34 cellular contexts compared by ENCODE assay signal in genomic region chr20:35518975-35519374, GRCh38. TPM values are rescaled to one million over a fixed set of nuclear protein-coding genes. Genes with fewer than 3 reads are reported as not detected.
"Had no signal": no experiment of that assay in that cellular context is flagged by ENCODE, and none has a peak within 500 bp of the region (broad histone marks: within the 10 kb centered on the region; RNA-seq: fewer than 3 reads in every experiment).

No MANE protein-coding gene starts in this region.

- H3K27ac ChIP-seq: colonic mucosa, epithelial cell of prostate, esophagus squamous epithelium, gastrocnemius medialis, heart right ventricle, left lung, lower lobe of right lung had no signal

- FAIRE-seq: endometrium, islet of Langerhans, keratinocyte had no signal

- H3K27me3 ChIP-seq: colonic mucosa, esophagus squamous epithelium, gastrocnemius medialis, heart right ventricle, left lung had no signal

- ATAC-seq: effector memory CD8-positive, alpha-beta T cell; esophagus mucosa; gastrocnemius medialis; heart right ventricle; left cardiac atrium; left lung; left ventricle myocardium superior; lower lobe of right lung; mucosa of descending colon had no signal

- H3K9me3 ChIP-seq: colonic mucosa, esophagus squamous epithelium, gastrocnemius medialis, heart right ventricle, left lung, lower lobe of right lung, mucosa of descending colon had no signal

- H3K4me3 ChIP-seq: colonic mucosa, esophagus squamous epithelium, gastrocnemius medialis, heart right ventricle, left lung, lower lobe of right lung, mucosa of descending colon had no signal

- H3K36me3 ChIP-seq: colonic mucosa, gastrocnemius medialis had no signal

- H3K4me1 ChIP-seq: colonic mucosa, esophagus squamous epithelium, left lung, lower lobe of right lung had no signal

- DNase-seq: colonic mucosa; cortex of kidney; effector CD8-positive, alpha-beta T cell; effector memory CD8-positive, alpha-beta T cell; endodermal cell; erythroblast; esophagus squamous epithelium; foreskin fibroblast; foreskin melanocyte; gastrocnemius medialis; glutamatergic neuron; head of caudate nucleus; heart right ventricle; hippocampal formation; left cardiac atrium; left lung; left ventricle myocardium superior; lower lobe of right lung; mesenchymal stem cell; mucosa of descending colon; naive B cell had no signal

RNA-seq across cellular contexts. Expression of gene C20orf173, which starts 10.5 kb away (rescaled TPM):
- total RNA-seq: colonic mucosa, dermis microvascular lymphatic vessel endothelial cell, endodermal cell, esophagus mucosa, esophagus squamous epithelium, gastrocnemius medialis, glomerular endothelial cell, heart right ventricle, kidney epithelial cell, left cardiac atrium, left lung, left ventricle myocardium superior, lower leg skin, lower lobe of right lung, lung microvascular endothelial cell, mesenteric fat pad, mesothelial cell of epicardium, mucosa of descending colon, myocyte had no signal
- polyA plus RNA-seq: heart right ventricle, keratinocyte had no signal
